28 cellular contexts compared by ENCODE assay signal in genomic region chr5:91319667-91320066, GRCh38.
"Had no signal": no experiment of that assay in that cellular context is flagged by ENCODE, and none has a peak within 500 bp of the region (broad histone marks: within the 10 kb centered on the region; RNA-seq: fewer than 3 reads in every experiment).

No MANE protein-coding gene starts in this region.

- H3K4me3 Mint-ChIP-seq: dendritic cell treated with granulocyte-macrophage colony-stimulating factor and Interleukin-4, amounts not matched to agents 40 ng/mL and 50 ng/mL, for 4 days; effector memory CD8-positive, alpha-beta T cell; endodermal cell; memory B cell had no signal

- H3K27ac Mint-ChIP-seq: dendritic cell treated with granulocyte-macrophage colony-stimulating factor and Interleukin-4, amounts not matched to agents 40 ng/mL and 50 ng/mL, for 4 days; effector memory CD8-positive, alpha-beta T cell; endodermal cell; memory B cell had no signal

- H3K36me3 Mint-ChIP-seq: memory B cell had no signal

- H3K9me3 ChIP-seq: colonic mucosa, esophagus squamous epithelium, gastrocnemius medialis, heart right ventricle, left lung had no signal

- DNase-seq: colonic mucosa; cortex of kidney; effector CD8-positive, alpha-beta T cell; effector memory CD8-positive, alpha-beta T cell; endodermal cell; erythroblast; esophagus squamous epithelium; foreskin fibroblast; foreskin melanocyte; gastrocnemius medialis; glutamatergic neuron; head of caudate nucleus; heart right ventricle; hippocampal formation; left cardiac atrium; left lung; left ventricle myocardium superior; mammary epithelial cell; mesendoderm; midbrain had no signal

- FAIRE-seq: endometrium, islet of Langerhans, keratinocyte had no signal

- H3K27me3 Mint-ChIP-seq: dendritic cell treated with granulocyte-macrophage colony-stimulating factor and Interleukin-4, amounts not matched to agents 40 ng/mL and 50 ng/mL, for 4 days; effector memory CD8-positive, alpha-beta T cell had no signal

- H3K4me3 ChIP-seq: colonic mucosa, esophagus squamous epithelium, gastrocnemius medialis, heart right ventricle, left lung, lung had no signal

- H3K4me1 ChIP-seq: colonic mucosa had no signal

- H3K27ac ChIP-seq: colonic mucosa, epithelial cell of prostate, esophagus squamous epithelium, gastrocnemius medialis, heart right ventricle, left lung had no signal

- H3K9me3 Mint-ChIP-seq: dendritic cell treated with granulocyte-macrophage colony-stimulating factor and Interleukin-4, amounts not matched to agents 40 ng/mL and 50 ng/mL, for 4 days; effector memory CD8-positive, alpha-beta T cell; endodermal cell had no signal

- H3K36me3 ChIP-seq: colonic mucosa, esophagus squamous epithelium, gastrocnemius medialis, heart right ventricle, left lung had no signal

- H3K27me3 ChIP-seq: colonic mucosa, esophagus squamous epithelium, gastrocnemius medialis, heart right ventricle, left lung had no signal

- ATAC-seq: effector memory CD8-positive, alpha-beta T cell; esophagus mucosa; gastrocnemius medialis; heart right ventricle; left cardiac atrium; left lung; left ventricle myocardium superior had no signal
